In genomic region chr3:172519241-172519640, GRCh38 we compare ENCODE assay signal across 13 cellular contexts. TPM values are rescaled to one million over a fixed set of nuclear protein-coding genes. Genes with fewer than 3 reads are reported as not detected.
A peak's percentile ranks its signal among the peaks of the same experiment; 100 is the strongest.
DNase-seq lines count a peak whose midpoint lies in the region; ATAC-seq, FAIRE-seq and TF ChIP-seq lines count a peak whose summit lies in the region.
"Had no signal": no experiment of that assay in that cellular context is flagged by ENCODE, and none has a peak within 500 bp of the region (broad histone marks: within the 10 kb centered on the region; RNA-seq: fewer than 3 reads in every experiment).

No MANE protein-coding gene starts in this region.

- TF ChIP-seq EP300 in suprapubic skin (IDR thresholded peaks at IDR 0.05) = no peak

- H3K36me3 ChIP-seq in breast epithelium (no peaks in the 10 kb centered on the region), keratinocyte (ENCODE audit: control insufficient read depth in 2 of 2, extremely low read depth in 1 of 2, insufficient read depth in 2 of 2, low read length in 2 of 2) (no peaks in the 10 kb centered on the region), suprapubic skin (no peaks in the 10 kb centered on the region)

- H3K4me3 Mint-ChIP-seq in MCF 10A (ENCODE audit: unreplicated experiment) = no peak overlapping the region
- H3K4me3 Mint-ChIP-seq in activated CD8-positive, alpha-beta T cell treated with anti-CD3 and anti-CD28 coated beads for 36 hours = peak overlapping the region; percentile 7
- H3K4me3 Mint-ChIP-seq: nephron; stimulated activated naive B cell treated with anti-CD40 and anti-IgM and Interleukin-4, amounts not matched to agents 10 μg/mL and 1 μg/mL and 100 μg/mL, for 72 hours had no signal

- H3K79me2 ChIP-seq in keratinocyte (ENCODE audit: control insufficient read depth, insufficient read depth, low read length) = no peaks in the 10 kb centered on the region

- H3K4me3 ChIP-seq in breast epithelium (peak overlapping the region in 2 of 3 donors; percentile 72 to 75), keratinocyte (ENCODE audit: control insufficient read depth in 2 of 3, extremely low read depth in 1 of 3, insufficient read depth in 2 of 3, low read depth in 1 of 3, low read length in 3 of 3) (no peak overlapping the region), suprapubic skin (peak overlapping the region; percentile 51)

- no peaks in the 10 kb centered on the region for H3K9me1 ChIP-seq in keratinocyte (ENCODE audit: control insufficient read depth, extremely low read depth, insufficient read depth, low read length)

- dilution Hi-C loops in keratinocyte (cut with MboI; ENCODE audit: extremely low pct_ligation_motif_present, low sequenced_read_pairs) = no loop called here

- intact Hi-C loops in breast epithelium (cut with DNase I; ENCODE audit: low total_unique reads) (no loop called here), MCF 10A (cut with micrococcal nuclease) (no loop called here)
- intact Hi-C loops in activated CD8-positive, alpha-beta T cell treated with anti-CD3 and anti-CD28 coated beads for 36 hours (cut with micrococcal nuclease) = no loop called here

- no peak for FAIRE-seq in keratinocyte (lab: Jason Lieb, UNC)
- no peak for FAIRE-seq in GM12891 (lab: Jason Lieb, UNC)

- peaks cover 6 to 22% of the 10 kb centered on the region in 2 donors for H3K4me1 ChIP-seq in breast epithelium
- peaks cover 58% of the 10 kb centered on the region for H3K4me1 ChIP-seq in keratinocyte (ENCODE audit: control insufficient read depth, extremely low read depth, insufficient read depth, low read length)
- H3K4me1 ChIP-seq in suprapubic skin = peaks cover 81% of the 10 kb centered on the region

- no peaks in the 10 kb centered on the region for H3K27me3 ChIP-seq in breast epithelium
- no peaks in the 10 kb centered on the region for H3K27me3 ChIP-seq in keratinocyte (ENCODE audit: control insufficient read depth, extremely low read depth, insufficient read depth, low read length)
- no peaks in the 10 kb centered on the region for H3K27me3 ChIP-seq in suprapubic skin

- CTCF ChIA-PET in MCF 10A (lab: Yijun Ruan, JAX) = interaction anchor here (1.2 to 2.6 kb wide), 4 partner anchors 22 to 78 kb away, joined by 3 to 8 read pairs (median 3); no protein-coding TSS in a partner anchor
- CTCF ChIA-PET in activated CD8-positive, alpha-beta T cell treated with anti-CD3 and anti-CD28 coated beads for 36 hours (lab: Charles Lee) = interaction anchor here (0.9 to 6.5 kb wide), 5 partner anchors 10 to 104 kb away, joined by 3 to 78 read pairs (median 5); no protein-coding TSS in a partner anchor

- no peak for TF ChIP-seq CTCF in breast epithelium (IDR thresholded peaks at IDR 0.05)
- no peak for TF ChIP-seq CTCF in MCF 10A (IDR thresholded peaks at IDR 0.05; ENCODE audit: unreplicated experiment)
- no peak for TF ChIP-seq CTCF in activated CD8-positive, alpha-beta T cell treated with anti-CD3 and anti-CD28 coated beads for 36 hours (IDR thresholded peaks at IDR 0.05)
- TF ChIP-seq CTCF in keratinocyte (optimal IDR thresholded peaks at IDR 0.05 in 1 of 3, IDR thresholded peaks at IDR 0.05 in 1 of 3, conservative IDR thresholded peaks at IDR 0.05 in 1 of 3; ENCODE audit: extremely low read depth in 1 of 3, insufficient read depth in 2 of 3, low read length in 3 of 3) = no peak
- no peak for TF ChIP-seq CTCF in suprapubic skin (IDR thresholded peaks at IDR 0.05)

- H3K9me3 ChIP-seq in breast epithelium (no peaks in the 10 kb centered on the region), keratinocyte (ENCODE audit: control insufficient read depth, low read depth, low read length) (no peaks in the 10 kb centered on the region), suprapubic skin (no peaks in the 10 kb centered on the region)

- POLR2A ChIA-PET in MCF 10A (lab: Yijun Ruan, JAX) = interaction anchor here (0.7 to 1.4 kb wide), 5 partner anchors 11 to 71 kb away, joined by 3 to 5 read pairs (median 3); no protein-coding TSS in a partner anchor
- POLR2A ChIA-PET in activated CD8-positive, alpha-beta T cell treated with anti-CD3 and anti-CD28 coated beads for 36 hours (lab: Charles Lee) = interaction anchor here (0.9 to 2.3 kb wide), 3 partner anchors 12 to 73 kb away, joined by 5 to 15 read pairs (median 6); no protein-coding TSS in a partner anchor

- H3K9me3 Mint-ChIP-seq in MCF 10A (ENCODE audit: unreplicated experiment) = no peaks in the 10 kb centered on the region
- no peaks in the 10 kb centered on the region for H3K9me3 Mint-ChIP-seq in activated CD8-positive, alpha-beta T cell treated with anti-CD3 and anti-CD28 coated beads for 36 hours
- H3K9me3 Mint-ChIP-seq: nephron; stimulated activated naive B cell treated with anti-CD40 and anti-IgM and Interleukin-4, amounts not matched to agents 10 μg/mL and 1 μg/mL and 100 μg/mL, for 72 hours had no signal

- no peak for ATAC-seq in activated CD8-positive, alpha-beta T cell treated with anti-CD3 and anti-CD28 coated beads for 36 hours
- no peak for ATAC-seq in GM21447 (IDR thresholded peaks at IDR 0.05; ENCODE audit: unreplicated experiment)
- ATAC-seq: stimulated activated naive B cell treated with anti-CD40 and anti-IgM and Interleukin-4, amounts not matched to agents 10 μg/mL and 1 μg/mL and 100 μg/mL, for 72 hours had no signal

- H3K4me1 Mint-ChIP-seq in MCF 10A (ENCODE audit: insufficient read depth, unreplicated experiment) = peaks cover 29% of the 10 kb centered on the region
- peaks cover 83% of the 10 kb centered on the region for H3K4me1 Mint-ChIP-seq in activated CD8-positive, alpha-beta T cell treated with anti-CD3 and anti-CD28 coated beads for 36 hours (ENCODE audit: low read depth)

- WGBS in suprapubic skin = 26% methylated on average over 1 of the region's 1 CpG

- H4K20me1 ChIP-seq in keratinocyte (ENCODE audit: control insufficient read depth, extremely low read depth, insufficient read depth, low read length) = no peaks in the 10 kb centered on the region

- BruUV-seq in MCF 10A (replicated peaks; lab: Mats Ljungman, UMichigan) = no TSS peak

- peak overlapping the region; percentile 79 for H3K4me2 ChIP-seq in keratinocyte (ENCODE audit: control insufficient read depth, extremely low read depth, insufficient read depth, low read depth, low read length)

- H3K27ac Mint-ChIP-seq in MCF 10A (ENCODE audit: low read depth, unreplicated experiment) = no peak overlapping the region
- H3K27ac Mint-ChIP-seq in activated CD8-positive, alpha-beta T cell treated with anti-CD3 and anti-CD28 coated beads for 36 hours = no peak overlapping the region
- H3K27ac Mint-ChIP-seq: nephron; stimulated activated naive B cell treated with anti-CD40 and anti-IgM and Interleukin-4, amounts not matched to agents 10 μg/mL and 1 μg/mL and 100 μg/mL, for 72 hours had no signal

- no peak overlapping the region for H3K9ac ChIP-seq in keratinocyte (ENCODE audit: control insufficient read depth, extremely low read depth, insufficient read depth, low read length)

- H3K27ac ChIP-seq in breast epithelium = peak overlapping the region in 1 of 2 donors; percentile 92
- H3K27ac ChIP-seq in keratinocyte (ENCODE audit: control insufficient read depth, insufficient read depth, low read length) = no peak overlapping the region
- H3K27ac ChIP-seq in suprapubic skin = peak overlapping the region; percentile 87

- H2AFZ ChIP-seq in keratinocyte (ENCODE audit: control insufficient read depth, low read length) = no peak overlapping the region

- no peak for TF ChIP-seq POLR2A in breast epithelium (IDR thresholded peaks at IDR 0.05)
- TF ChIP-seq POLR2A in suprapubic skin (IDR thresholded peaks at IDR 0.05) = no peak
- TF ChIP-seq POLR2A in GM12891 (IDR thresholded peaks at IDR 0.05; ENCODE audit: low read depth, low read length) = no peak

- no peaks in the 10 kb centered on the region for H3K36me3 Mint-ChIP-seq in MCF 10A (ENCODE audit: insufficient read depth, unreplicated experiment)
- peaks cover 54% of the 10 kb centered on the region for H3K36me3 Mint-ChIP-seq in activated CD8-positive, alpha-beta T cell treated with anti-CD3 and anti-CD28 coated beads for 36 hours (ENCODE audit: low read depth)

- no peaks in the 10 kb centered on the region for H3K27me3 Mint-ChIP-seq in MCF 10A (ENCODE audit: insufficient read depth, unreplicated experiment)
- no peaks in the 10 kb centered on the region for H3K27me3 Mint-ChIP-seq in activated CD8-positive, alpha-beta T cell treated with anti-CD3 and anti-CD28 coated beads for 36 hours
- H3K27me3 Mint-ChIP-seq: stimulated activated naive B cell treated with anti-CD40 and anti-IgM and Interleukin-4, amounts not matched to agents 10 μg/mL and 1 μg/mL and 100 μg/mL, for 72 hours had no signal

- no peak for DNase-seq in breast epithelium (ENCODE audit: low spot score in 2 of 2)
- no peak for DNase-seq in MCF 10A (ENCODE audit: unreplicated experiment)
- no peak for DNase-seq in activated CD8-positive, alpha-beta T cell treated with anti-CD3 and anti-CD28 coated beads for 36 hours
- DNase-seq in keratinocyte (ENCODE audit: low read depth, low spot score) = no peak
- DNase-seq in suprapubic skin (ENCODE audit: low spot score in 2 of 2) = no peak
- no peak for DNase-seq in GM12891 (ENCODE audit: insufficient read length, low spot score)
- DNase-seq in NCI-H1694 (lab: John Stamatoyannopoulos, UW) = no peak
- DNase-seq: DMS153; head of caudate nucleus; stimulated activated naive B cell treated with anti-CD40 and anti-IgM and Interleukin-4, amounts not matched to agents 10 μg/mL and 1 μg/mL and 100 μg/mL, for 72 hours; SW 1271 had no signal

TF ChIP-seq in GM12891, 5 proteins besides CTCF, POLR2A, EP300 and RAD21:
- TF ChIP-seq SPI1 (IDR thresholded peaks at IDR 0.05; ENCODE audit: low read depth, low read length) (no peak), POLR2AphosphoS5 (IDR thresholded peaks at IDR 0.05; ENCODE audit: low read depth, low read length) (no peak), POU2F2 (IDR thresholded peaks at IDR 0.05; ENCODE audit: low read depth, low read length) (no peak), PAX5 (IDR thresholded peaks at IDR 0.05; ENCODE audit: insufficient read depth, low read length, severe bottlenecking) (no peak), TAF1 (IDR thresholded peaks at IDR 0.05; ENCODE audit: low read depth, low read length) (no peak)

RNA-seq across cellular contexts. Expression of gene TNFSF10, which starts 4.0 kb away (rescaled TPM):
- total RNA-seq in breast epithelium = 100 to 1,000 TPM in 2 of 3 donors, 10 to 100 TPM in 1; 37.0 to 294 (median 155) TPM
- total RNA-seq in MCF 10A (2022) = 0.25 and 0.54 TPM in 2 replicates
- total RNA-seq in activated CD8-positive, alpha-beta T cell treated with anti-CD3 and anti-CD28 coated beads for 36 hours = 10 to 100 TPM; 21.5 to 23.6 TPM
- 21.7 to 47.2 TPM (median 22.2 TPM) in 3 replicates for polyA plus RNA-seq in keratinocyte
- 30.2 TPM for polyA plus RNA-seq in keratinocyte (2011; ENCODE audit: low read depth)
- polyA plus RNA-seq in keratinocyte (2011; cell fraction: cytosol; rRNA removed) = 8.4 and 14.6 TPM in 2 replicates
- polyA plus RNA-seq in keratinocyte (2011; cell fraction: nucleus; rRNA removed) = 39.4 and 45.3 TPM in 2 replicates
- 18.6 and 28.6 TPM in 2 replicates for polyA plus RNA-seq in keratinocyte (2012; ENCODE audit: low replicate concordance)
- polyA minus RNA-seq in keratinocyte = 17.3 to 42.2 TPM (median 17.9 TPM) in 3 replicates
- 4.6 TPM for polyA minus RNA-seq in keratinocyte (2011; cell fraction: cytosol; rRNA and poly(A)+ RNA removed)
- 27.8 and 41.7 TPM in 2 replicates for polyA minus RNA-seq in keratinocyte (2011; cell fraction: nucleus; rRNA and poly(A)+ RNA removed)
- total RNA-seq in suprapubic skin = 10 to 100 TPM; 56.7 to 88.7 (median 66.3) TPM
- polyA plus RNA-seq in GM12891 (2012; ENCODE audit: low read depth, missing spikeins) = 7.5 TPM

Comparison
In these comparisons a context has a peak if more than half of its experiments do, and no peak if none do; other contexts are left out.
1. RNA of gene TNFSF10, which starts 4.0 kb away (total RNA-seq): 37.0 to 294 TPM in breast epithelium, 56.7 to 88.7 TPM in suprapubic skin and 21.5 to 23.6 TPM in activated CD8-positive, alpha-beta T cell treated with anti-CD3 and anti-CD28 coated beads for 36 hours; 0.25 to 0.54 TPM in MCF 10A; every median in the first group is over 10 times any median in the second.
2. H3K4me3 ChIP-seq: peak in breast epithelium (2 of 3) and suprapubic skin (single experiment); none in keratinocyte (0 of 3).